In the genomic region with DNA sequence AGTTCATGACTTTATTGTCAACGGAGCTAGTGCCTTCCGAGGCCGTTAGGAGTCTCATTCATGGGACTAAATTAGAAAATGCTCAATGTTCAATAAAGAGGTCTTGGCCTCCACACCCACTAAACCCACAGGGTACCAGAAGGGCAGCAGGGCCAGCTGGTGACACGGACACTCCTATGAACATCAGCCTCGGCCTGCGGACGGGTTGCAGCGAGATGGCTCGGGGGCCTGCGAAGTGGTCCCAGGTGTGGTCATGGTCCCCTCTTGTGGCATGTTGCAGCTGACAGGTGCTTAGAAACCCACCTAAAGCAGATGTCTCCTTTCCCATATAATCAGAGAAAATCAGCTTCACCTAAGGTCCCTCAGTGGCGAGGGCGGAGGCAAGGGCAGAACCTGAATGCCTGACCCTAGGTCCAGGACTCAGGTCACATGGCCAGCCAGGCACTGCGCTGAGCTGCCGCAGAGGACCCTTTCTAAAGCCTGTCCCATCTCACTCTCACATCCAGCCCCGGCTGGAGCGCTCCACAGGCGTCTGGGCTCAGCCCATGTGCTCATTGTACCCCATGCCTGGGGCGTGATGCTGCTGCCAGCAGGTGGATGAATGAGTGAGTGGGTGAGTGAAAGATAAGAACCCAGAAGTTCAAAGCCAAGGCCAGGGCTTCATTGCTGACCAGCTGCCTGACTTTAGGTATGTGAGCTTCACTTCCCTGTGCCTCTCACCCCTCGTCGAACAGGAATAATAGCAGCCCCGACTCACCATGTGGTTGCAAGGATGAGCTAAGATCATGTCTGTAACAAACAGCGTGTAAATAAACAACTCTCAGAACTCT, we compare ENCODE assay signal across 18 cellular contexts. TPM values are rescaled to one million over a fixed set of nuclear protein-coding genes. Genes with fewer than 3 reads are reported as not detected.
DNase-seq lines count a peak whose midpoint lies in the region; ATAC-seq and TF ChIP-seq lines count a peak whose summit lies in the region.
"Had no signal": no experiment of that assay in that cellular context is flagged by ENCODE, and none has a peak within 500 bp of the region (broad histone marks: within the 10 kb centered on the region; RNA-seq: fewer than 3 reads in every experiment).

No MANE protein-coding gene starts in this region.

- peaks cover 18% of the 10 kb centered on the region for H3K27me3 Mint-ChIP-seq in MCF 10A (ENCODE audit: insufficient read depth, unreplicated experiment)

- H3K4me3 Mint-ChIP-seq in MCF 10A (ENCODE audit: unreplicated experiment): no peak overlapping the region

- H3K9ac ChIP-seq in OCI-LY1 (ENCODE audit: low read length) (no peak overlapping the region; the same call in 1 of the 2 replicates), iPS-15b (ENCODE audit: low read depth, low read length) (peak overlapping the region; percentile 13)
- H3K9ac ChIP-seq: SK-N-SH had no signal

- no peaks in the 10 kb centered on the region for H3K27me3 ChIP-seq in OCI-LY1 (ENCODE audit: insufficient read depth, low read length)
- H3K27me3 ChIP-seq in iPS-15b (ENCODE audit: control insufficient read depth, insufficient read depth, low read length): no peaks in the 10 kb centered on the region

- H3K36me3 Mint-ChIP-seq in MCF 10A (ENCODE audit: insufficient read depth, unreplicated experiment): no peaks in the 10 kb centered on the region

- CTCF ChIA-PET in HEK293 (lab: Yijun Ruan, JAX) (interaction anchor here (0.6 kb wide), 1 partner anchor 90 kb away, joined by 3 read pairs; no protein-coding TSS in a partner anchor), MCF 10A (lab: Yijun Ruan, JAX) (interaction anchor here (0.6 to 1.0 kb wide), 2 partner anchors 121 to 431 kb away, joined by 3 read pairs; no protein-coding TSS in a partner anchor)

- H3K36me3 ChIP-seq in HEK293 (ENCODE audit: control insufficient read depth in 2 of 2, insufficient read depth in 1 of 2, low read length in 2 of 2) (no peaks in the 10 kb centered on the region), OCI-LY1 (ENCODE audit: insufficient read depth, low read length) (peaks cover 41% of the 10 kb centered on the region), iPS-15b (ENCODE audit: control insufficient read depth, insufficient read depth, low read length) (no peaks in the 10 kb centered on the region)

- H3K4me3 ChIP-seq in HEK293 (ENCODE audit: low read depth, low read length) (no peak overlapping the region), OCI-LY1 (ENCODE audit: low read depth, low read length, poor library complexity, severe bottlenecking) (no peak overlapping the region), iPS-15b (ENCODE audit: low read depth, low read length) (no peak overlapping the region)

- no peaks in the 10 kb centered on the region for H4K20me1 ChIP-seq in OCI-LY1 (ENCODE audit: insufficient read depth, low read length)

- no peak overlapping the region for H3K27ac Mint-ChIP-seq in MCF 10A (ENCODE audit: low read depth, unreplicated experiment)

- H3K27ac ChIP-seq in HEK293 (ENCODE audit: extremely low read depth, low read depth, low read length) (no peak overlapping the region), OCI-LY1 (ENCODE audit: low read depth, low read length, poor library complexity, severe bottlenecking) (peak overlapping the region; percentile 58)
- H3K27ac ChIP-seq: HL-60 had no signal

- BruUV-seq in MCF 10A (replicated peaks; lab: Mats Ljungman, UMichigan): no TSS peak

- H3K9me3 Mint-ChIP-seq in MCF 10A (ENCODE audit: unreplicated experiment): no peaks in the 10 kb centered on the region

- TF ChIP-seq CTCF in HEK293 (tag by site-specific recombination; IDR thresholded peaks at IDR 0.05) (no peak), OCI-LY1 (IDR thresholded peaks at IDR 0.05; ENCODE audit: low read length) (no peak), MCF 10A (IDR thresholded peaks at IDR 0.05; ENCODE audit: unreplicated experiment) (no peak)

- H3K79me2 ChIP-seq in OCI-LY1 (ENCODE audit: insufficient read depth, low read length): no peaks in the 10 kb centered on the region

- no peaks in the 10 kb centered on the region for H3K9me2 ChIP-seq in OCI-LY1 (ENCODE audit: low read depth, low read length)
- H3K9me2 ChIP-seq: SK-N-SH had no signal

- intact Hi-C loops in MCF 10A (cut with micrococcal nuclease): no loop called here

- peaks cover 2% of the 10 kb centered on the region; the same call in 1 of the 2 replicates for H3K4me1 ChIP-seq in HEK293 (ENCODE audit: control insufficient read depth, insufficient read depth, low read length)
- peaks cover 66% of the 10 kb centered on the region for H3K4me1 ChIP-seq in OCI-LY1 (ENCODE audit: insufficient read depth, low read length, severe bottlenecking)
- no peaks in the 10 kb centered on the region for H3K4me1 ChIP-seq in iPS-15b (ENCODE audit: control insufficient read depth, insufficient read depth, low read length)

- H3K4me1 Mint-ChIP-seq in MCF 10A (ENCODE audit: insufficient read depth, unreplicated experiment): no peaks in the 10 kb centered on the region

- no peak overlapping the region for H2AFZ ChIP-seq in OCI-LY1 (ENCODE audit: low read length)

- H3K4me2 ChIP-seq in OCI-LY1 (ENCODE audit: low read length): no peak overlapping the region
- H3K4me2 ChIP-seq: SK-N-SH had no signal

- H3K9me3 ChIP-seq in HEK293 (ENCODE audit: control insufficient read depth, insufficient read depth, low read depth, low read length): no peaks in the 10 kb centered on the region
- peaks cover 4% of the 10 kb centered on the region; the same call in 1 of the 2 replicates for H3K9me3 ChIP-seq in OCI-LY1 (ENCODE audit: low read length)
- no peaks in the 10 kb centered on the region for H3K9me3 ChIP-seq in iPS-15b (ENCODE audit: control insufficient read depth, insufficient read depth, low read length)
- H3K9me3 ChIP-seq: SK-N-SH had no signal

- POLR2A ChIA-PET in HEK293 (lab: Yijun Ruan, JAX): no interaction called here
- POLR2A ChIA-PET in MCF 10A (lab: Yijun Ruan, JAX): interaction anchor here (0.9 kb wide), 1 partner anchor 12 kb away, joined by 3 read pairs; no protein-coding TSS in a partner anchor

- peak; percentile 11 for DNase-seq in retina
- DNase-seq in MCF 10A (ENCODE audit: unreplicated experiment): no peak
- no peak for DNase-seq in inferior parietal cortex (ENCODE audit: extremely low spot score)
- DNase-seq: ACHN, C1 segment of cervical spinal cord, DMS79, NCI-H1105 treated with DMSO at 0.1 percent for 48 hours, NCI-H1694 treated with DMSO at 0.1 percent for 48 hours, NCI-H510A treated with DMSO at 0.1 percent for 48 hours, NCI-H774, OCI-M1, SHP77 treated with DMSO at 0.1 percent for 48 hours, SK-N-SH had no signal

- ATAC-seq in GM18909 (IDR thresholded peaks at IDR 0.05; ENCODE audit: poor library complexity, unreplicated experiment): no peak

- no peaks in the 10 kb centered on the region; the same call in 1 of the 2 replicates for H3F3A ChIP-seq in OCI-LY1 (ENCODE audit: insufficient read depth, low read length)

TF ChIP-seq in HEK293, 187 proteins besides CTCF, POLR2A, EP300 and RAD21:
- TF ChIP-seq ZFHX2 (tag by site-specific recombination; conservative IDR thresholded peaks at IDR 0.05) (peak; percentile 55), EGR2 (tag by site-specific recombination; IDR thresholded peaks at IDR 0.05; ENCODE audit: low read depth) (peak; percentile 49), ZIC2 (tag by site-specific recombination; IDR thresholded peaks at IDR 0.05) (peak; percentile 87)
- TF ChIP-seq, protein P1, sequence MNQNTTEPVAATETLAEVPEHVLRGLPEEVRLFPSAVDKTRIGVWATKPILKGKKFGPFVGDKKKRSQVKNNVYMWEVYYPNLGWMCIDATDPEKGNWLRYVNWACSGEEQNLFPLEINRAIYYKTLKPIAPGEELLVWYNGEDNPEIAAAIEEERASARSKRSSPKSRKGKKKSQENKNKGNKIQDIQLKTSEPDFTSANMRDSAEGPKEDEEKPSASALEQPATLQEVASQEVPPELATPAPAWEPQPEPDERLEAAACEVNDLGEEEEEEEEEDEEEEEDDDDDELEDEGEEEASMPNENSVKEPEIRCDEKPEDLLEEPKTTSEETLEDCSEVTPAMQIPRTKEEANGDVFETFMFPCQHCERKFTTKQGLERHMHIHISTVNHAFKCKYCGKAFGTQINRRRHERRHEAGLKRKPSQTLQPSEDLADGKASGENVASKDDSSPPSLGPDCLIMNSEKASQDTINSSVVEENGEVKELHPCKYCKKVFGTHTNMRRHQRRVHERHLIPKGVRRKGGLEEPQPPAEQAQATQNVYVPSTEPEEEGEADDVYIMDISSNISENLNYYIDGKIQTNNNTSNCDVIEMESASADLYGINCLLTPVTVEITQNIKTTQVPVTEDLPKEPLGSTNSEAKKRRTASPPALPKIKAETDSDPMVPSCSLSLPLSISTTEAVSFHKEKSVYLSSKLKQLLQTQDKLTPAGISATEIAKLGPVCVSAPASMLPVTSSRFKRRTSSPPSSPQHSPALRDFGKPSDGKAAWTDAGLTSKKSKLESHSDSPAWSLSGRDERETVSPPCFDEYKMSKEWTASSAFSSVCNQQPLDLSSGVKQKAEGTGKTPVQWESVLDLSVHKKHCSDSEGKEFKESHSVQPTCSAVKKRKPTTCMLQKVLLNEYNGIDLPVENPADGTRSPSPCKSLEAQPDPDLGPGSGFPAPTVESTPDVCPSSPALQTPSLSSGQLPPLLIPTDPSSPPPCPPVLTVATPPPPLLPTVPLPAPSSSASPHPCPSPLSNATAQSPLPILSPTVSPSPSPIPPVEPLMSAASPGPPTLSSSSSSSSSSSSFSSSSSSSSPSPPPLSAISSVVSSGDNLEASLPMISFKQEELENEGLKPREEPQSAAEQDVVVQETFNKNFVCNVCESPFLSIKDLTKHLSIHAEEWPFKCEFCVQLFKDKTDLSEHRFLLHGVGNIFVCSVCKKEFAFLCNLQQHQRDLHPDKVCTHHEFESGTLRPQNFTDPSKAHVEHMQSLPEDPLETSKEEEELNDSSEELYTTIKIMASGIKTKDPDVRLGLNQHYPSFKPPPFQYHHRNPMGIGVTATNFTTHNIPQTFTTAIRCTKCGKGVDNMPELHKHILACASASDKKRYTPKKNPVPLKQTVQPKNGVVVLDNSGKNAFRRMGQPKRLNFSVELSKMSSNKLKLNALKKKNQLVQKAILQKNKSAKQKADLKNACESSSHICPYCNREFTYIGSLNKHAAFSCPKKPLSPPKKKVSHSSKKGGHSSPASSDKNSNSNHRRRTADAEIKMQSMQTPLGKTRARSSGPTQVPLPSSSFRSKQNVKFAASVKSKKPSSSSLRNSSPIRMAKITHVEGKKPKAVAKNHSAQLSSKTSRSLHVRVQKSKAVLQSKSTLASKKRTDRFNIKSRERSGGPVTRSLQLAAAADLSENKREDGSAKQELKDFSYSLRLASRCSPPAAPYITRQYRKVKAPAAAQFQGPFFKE (tag by site-specific recombination; IDR thresholded peaks at IDR 0.05; ENCODE audit: borderline replicate concordance): no peak

RNA-seq across cellular contexts. Expression of a gene that starts 35.8 kb away (rescaled TPM):
- 0.07 and 0.12 TPM in 2 replicates for total RNA-seq in MCF 10A (2022)
